39 cellular contexts compared by ENCODE assay signal in the genomic region with DNA sequence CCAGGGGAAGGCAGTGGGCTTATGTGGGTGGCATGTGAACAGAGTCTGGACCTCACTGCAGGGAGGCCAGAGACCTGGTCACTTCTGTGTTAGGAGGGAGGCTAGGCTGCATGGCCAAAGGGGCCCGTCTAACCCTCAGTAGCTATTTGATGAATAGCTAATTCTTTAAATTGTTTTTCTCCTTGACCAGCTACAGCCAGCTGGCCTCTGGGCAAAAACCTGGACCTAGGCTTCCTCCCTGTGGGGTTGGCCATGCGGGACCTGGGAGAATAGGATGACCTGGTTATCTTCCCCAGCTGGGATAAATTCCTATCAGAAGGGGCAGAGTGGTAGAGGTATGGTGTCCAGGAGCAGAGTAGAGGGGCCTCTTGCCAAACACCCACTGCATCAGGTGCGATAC.
"Had no signal": no experiment of that assay in that cellular context is flagged by ENCODE, and none has a peak within 500 bp of the region (broad histone marks: within the 10 kb centered on the region; RNA-seq: fewer than 3 reads in every experiment).

No MANE protein-coding gene starts in this region.

- H3K27me3 Mint-ChIP-seq: activated naive CD4-positive, alpha-beta T cell treated with anti-CD3 and anti-CD28 coated beads, Interleukin-2, amount 10 ng/mL, durations not matched to agents 7 days and 5 days; activated naive CD8-positive, alpha-beta T cell treated with anti-CD3 and anti-CD28 coated beads, Interleukin-2, amount 10 ng/mL, durations not matched to agents 7 days and 5 days; activated naive CD8-positive, alpha-beta T cell treated with anti-CD3 and anti-CD28 coated beads, Interleukin-2, amount 50 U/mL, for 24 hours had no signal

- H3K36me3 ChIP-seq: adrenal gland, ascending aorta, brain microvascular endothelial cell, breast epithelium, cardiac muscle cell had no signal

- DNase-seq: activated effector memory CD4-positive, alpha-beta T cell treated with anti-CD3 and anti-CD28 coated beads, Interleukin-2, amount 50 U/mL, for 16 hours; activated effector memory CD4-positive, alpha-beta T cell treated with Interleukin-2 at 50 U/mL for 16 hours; activated gamma-delta T cell; activated gamma-delta T cell treated with Interleukin-2 at 50 U/mL for 16 hours; activated naive CD4-positive, alpha-beta T cell; activated naive CD4-positive, alpha-beta T cell treated with anti-CD3 and anti-CD28 coated beads for 36 hours; activated naive CD4-positive, alpha-beta T cell treated with anti-CD3 and anti-CD28 coated beads, Interleukin-2, amount 10 ng/mL, durations not matched to agents 7 days and 5 days; activated naive CD4-positive, alpha-beta T cell treated with anti-CD3 and anti-CD28 coated beads, Interleukin-2, amount 50 U/mL, for 16 hours; activated naive CD4-positive, alpha-beta T cell treated with Interleukin-2 at 50 U/mL for 16 hours; activated naive CD8-positive, alpha-beta T cell treated with anti-CD3 and anti-CD28 coated beads for 36 hours; activated naive CD8-positive, alpha-beta T cell treated with anti-CD3 and anti-CD28 coated beads, Interleukin-2, amount 10 ng/mL, durations not matched to agents 7 days and 5 days; activated naive CD8-positive, alpha-beta T cell treated with anti-CD3 and anti-CD28 coated beads, Interleukin-2, amount 50 U/mL, for 24 hours; activated T-cell treated with anti-CD3 and anti-CD28 coated beads for 4 hours; activated T-cell treated with anti-CD3 and anti-CD28 coated beads, Interleukin-2, amount 50 U/mL, for 1 hour; activated T-cell treated with anti-CD3 and anti-CD28 coated beads, Interleukin-2, amount 50 U/mL, for 24 hours; activated T-cell treated with anti-CD3 and anti-CD28 coated beads, Interleukin-2, amount 50 U/mL, for 4 hours; activated T-cell treated with anti-CD3 and anti-CD28 coated beads, Interleukin-2, amount 50 U/mL, for 48 hours; activated T-cell treated with anti-CD3 and anti-CD28 coated beads, Interleukin-2, amount 50 U/mL, for 72 hours; adrenal gland; amniotic stem cell; amygdala; anterior cingulate cortex; aorta; body of pancreas; brain microvascular endothelial cell; caudate nucleus; central memory CD4-positive, alpha-beta T cell; cerebellar nuclear complex had no signal

- H3K4me3 ChIP-seq: adrenal gland, ascending aorta, body of pancreas, breast epithelium, cardiac muscle cell had no signal

- H3K9me3 ChIP-seq: adrenal gland, ascending aorta, body of pancreas, breast epithelium had no signal

- H3K27me3 ChIP-seq: adrenal gland, ascending aorta, body of pancreas, brain microvascular endothelial cell, breast epithelium had no signal

- H3K9me3 Mint-ChIP-seq: activated naive CD4-positive, alpha-beta T cell treated with anti-CD3 and anti-CD28 coated beads for 36 hours; activated naive CD4-positive, alpha-beta T cell treated with anti-CD3 and anti-CD28 coated beads, Interleukin-2, amount 10 ng/mL, durations not matched to agents 7 days and 5 days; activated naive CD4-positive, alpha-beta T cell treated with anti-CD3 and anti-CD28 coated beads, Interleukin-2, amount 50 U/mL, for 24 hours; activated naive CD4-positive, alpha-beta T cell treated with anti-CD3 and anti-CD28 coated beads, Interleukin-2, amount 50 U/mL, for 72 hours; activated naive CD8-positive, alpha-beta T cell treated with anti-CD3 and anti-CD28 coated beads for 36 hours; activated naive CD8-positive, alpha-beta T cell treated with anti-CD3 and anti-CD28 coated beads, Interleukin-2, amount 10 ng/mL, durations not matched to agents 7 days and 5 days; activated naive CD8-positive, alpha-beta T cell treated with anti-CD3 and anti-CD28 coated beads, Interleukin-2, amount 50 U/mL, for 24 hours; activated T-cell treated with anti-CD3 and anti-CD28 coated beads, Interleukin-2, amount 50 U/mL, for 24 hours; activated T-cell treated with anti-CD3 and anti-CD28 coated beads, Interleukin-2, amount 50 U/mL, for 4 hours; activated T-cell treated with anti-CD3 and anti-CD28 coated beads, Interleukin-2, amount 50 U/mL, for 72 hours; activated T-helper 1 cell treated with anti-CD3 and anti-CD28 coated beads, Interleukin-12 subunit alpha, Interleukin-12 subunit beta, Interleukin-2, Interleukin-4 antibody, amounts not matched to agents 30 ng/mL and 10 ng/mL and 1 ng/mL, durations not matched to agents 14 hours and 24 hours and 36 hours; activated T-helper 17 cell treated with anti-CD3 and anti-CD28 coated beads, Interleukin-2, amount 50 U/mL, for 72 hours; activated T-helper 2 cell treated with anti-CD3 and anti-CD28 coated beads, Interferon-gamma antibody, Interleukin-2, Interleukin-4, amounts not matched to agents 10 μg/mL and 5 μg/mL and 100 μg/mL, durations not matched to agents 14 hours and 24 hours and 36 hours; brain; central memory CD8-positive, alpha-beta T cell had no signal

- H3K27ac ChIP-seq: adrenal gland, ascending aorta, body of pancreas, brain microvascular endothelial cell, breast epithelium, cardiac muscle cell had no signal

- H3K4me1 Mint-ChIP-seq: activated naive CD4-positive, alpha-beta T cell treated with anti-CD3 and anti-CD28 coated beads, Interleukin-2, amount 10 ng/mL, durations not matched to agents 7 days and 5 days; activated naive CD4-positive, alpha-beta T cell treated with anti-CD3 and anti-CD28 coated beads, Interleukin-2, amount 50 U/mL, for 24 hours; activated naive CD8-positive, alpha-beta T cell treated with anti-CD3 and anti-CD28 coated beads for 36 hours; activated naive CD8-positive, alpha-beta T cell treated with anti-CD3 and anti-CD28 coated beads, Interleukin-2, amount 10 ng/mL, durations not matched to agents 7 days and 5 days; activated naive CD8-positive, alpha-beta T cell treated with anti-CD3 and anti-CD28 coated beads, Interleukin-2, amount 50 U/mL, for 24 hours; activated T-helper 17 cell treated with anti-CD3 and anti-CD28 coated beads, Interleukin-2, amount 50 U/mL, for 72 hours; brain; central memory CD8-positive, alpha-beta T cell had no signal

- H3K4me1 ChIP-seq: adrenal gland, ascending aorta, body of pancreas, breast epithelium had no signal

- H3K27ac Mint-ChIP-seq: activated naive CD4-positive, alpha-beta T cell treated with anti-CD3 and anti-CD28 coated beads for 36 hours; activated naive CD4-positive, alpha-beta T cell treated with anti-CD3 and anti-CD28 coated beads, Interleukin-2, amount 10 ng/mL, durations not matched to agents 7 days and 5 days; activated naive CD4-positive, alpha-beta T cell treated with anti-CD3 and anti-CD28 coated beads, Interleukin-2, amount 50 U/mL, for 24 hours; activated naive CD4-positive, alpha-beta T cell treated with anti-CD3 and anti-CD28 coated beads, Interleukin-2, amount 50 U/mL, for 72 hours; activated naive CD8-positive, alpha-beta T cell; activated naive CD8-positive, alpha-beta T cell treated with anti-CD3 and anti-CD28 coated beads for 36 hours; activated naive CD8-positive, alpha-beta T cell treated with anti-CD3 and anti-CD28 coated beads, Interleukin-2, amount 10 ng/mL, durations not matched to agents 7 days and 5 days; activated naive CD8-positive, alpha-beta T cell treated with anti-CD3 and anti-CD28 coated beads, Interleukin-2, amount 50 U/mL, for 24 hours; activated T-cell treated with anti-CD3 and anti-CD28 coated beads, Interleukin-2, amount 50 U/mL, for 24 hours; activated T-cell treated with anti-CD3 and anti-CD28 coated beads, Interleukin-2, amount 50 U/mL, for 72 hours; activated T-helper 1 cell treated with anti-CD3 and anti-CD28 coated beads, Interleukin-12 subunit alpha, Interleukin-12 subunit beta, Interleukin-2, Interleukin-4 antibody, amounts not matched to agents 30 ng/mL and 10 ng/mL and 1 ng/mL, durations not matched to agents 14 hours and 24 hours and 36 hours; activated T-helper 17 cell treated with anti-CD3 and anti-CD28 coated beads, Interleukin-2, amount 50 U/mL, for 72 hours; activated T-helper 2 cell treated with anti-CD3 and anti-CD28 coated beads, Interferon-gamma antibody, Interleukin-2, Interleukin-4, amounts not matched to agents 10 μg/mL and 5 μg/mL and 100 μg/mL, durations not matched to agents 14 hours and 24 hours and 36 hours; brain had no signal

- H3K36me3 Mint-ChIP-seq: activated naive CD4-positive, alpha-beta T cell treated with anti-CD3 and anti-CD28 coated beads, Interleukin-2, amount 10 ng/mL, durations not matched to agents 7 days and 5 days; activated naive CD4-positive, alpha-beta T cell treated with anti-CD3 and anti-CD28 coated beads, Interleukin-2, amount 50 U/mL, for 24 hours; activated naive CD4-positive, alpha-beta T cell treated with anti-CD3 and anti-CD28 coated beads, Interleukin-2, amount 50 U/mL, for 72 hours; activated naive CD8-positive, alpha-beta T cell; activated naive CD8-positive, alpha-beta T cell treated with anti-CD3 and anti-CD28 coated beads for 36 hours; activated naive CD8-positive, alpha-beta T cell treated with anti-CD3 and anti-CD28 coated beads, Interleukin-2, amount 10 ng/mL, durations not matched to agents 7 days and 5 days; brain had no signal

- H3K4me3 Mint-ChIP-seq: activated naive CD4-positive, alpha-beta T cell treated with anti-CD3 and anti-CD28 coated beads for 36 hours; activated naive CD4-positive, alpha-beta T cell treated with anti-CD3 and anti-CD28 coated beads, Interleukin-2, amount 10 ng/mL, durations not matched to agents 7 days and 5 days; activated naive CD4-positive, alpha-beta T cell treated with anti-CD3 and anti-CD28 coated beads, Interleukin-2, amount 50 U/mL, for 24 hours; activated naive CD8-positive, alpha-beta T cell; activated naive CD8-positive, alpha-beta T cell treated with anti-CD3 and anti-CD28 coated beads for 36 hours; activated naive CD8-positive, alpha-beta T cell treated with anti-CD3 and anti-CD28 coated beads, Interleukin-2, amount 10 ng/mL, durations not matched to agents 7 days and 5 days; activated naive CD8-positive, alpha-beta T cell treated with anti-CD3 and anti-CD28 coated beads, Interleukin-2, amount 50 U/mL, for 24 hours; activated T-cell treated with anti-CD3 and anti-CD28 coated beads, Interleukin-2, amount 50 U/mL, for 24 hours; activated T-cell treated with anti-CD3 and anti-CD28 coated beads, Interleukin-2, amount 50 U/mL, for 4 hours; activated T-cell treated with anti-CD3 and anti-CD28 coated beads, Interleukin-2, amount 50 U/mL, for 72 hours; activated T-helper 1 cell treated with anti-CD3 and anti-CD28 coated beads, Interleukin-12 subunit alpha, Interleukin-12 subunit beta, Interleukin-2, Interleukin-4 antibody, amounts not matched to agents 30 ng/mL and 10 ng/mL and 1 ng/mL, durations not matched to agents 14 hours and 24 hours and 36 hours; activated T-helper 17 cell treated with anti-CD3 and anti-CD28 coated beads, Interleukin-2, amount 50 U/mL, for 72 hours; brain; central memory CD8-positive, alpha-beta T cell had no signal
